9 cellular contexts compared by ENCODE assay signal in the genomic region with DNA sequence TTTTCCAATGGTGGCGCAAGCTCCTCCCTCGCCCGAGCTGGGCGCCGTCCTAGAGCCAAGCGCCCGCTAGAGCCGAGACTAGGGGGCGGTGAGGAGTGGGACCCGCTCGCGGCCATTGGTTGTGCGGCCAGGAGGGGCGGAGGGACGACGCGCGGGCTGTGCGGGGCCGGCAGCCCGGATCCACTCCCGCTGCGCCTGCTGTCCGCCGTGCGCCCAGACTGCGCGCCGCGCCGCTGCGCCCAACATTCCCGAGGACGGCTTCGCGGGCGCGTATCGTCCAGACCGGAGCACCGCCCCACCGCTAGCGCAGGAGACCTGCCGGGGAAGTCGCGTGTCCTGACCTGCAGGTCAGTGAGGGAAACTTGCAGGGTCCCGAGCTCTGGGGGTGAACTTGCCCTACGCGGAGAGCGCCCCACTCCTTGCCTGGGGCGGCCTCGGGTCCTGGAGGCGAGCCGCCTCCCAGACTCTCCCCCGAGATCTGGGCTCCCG. TPM values are rescaled to one million over a fixed set of nuclear protein-coding genes. Genes with fewer than 3 reads are reported as not detected.
DNase-seq lines count a peak whose midpoint lies in the region; ATAC-seq lines count a peak whose summit lies in the region.
"Had no signal": no experiment of that assay in that cellular context is flagged by ENCODE, and none has a peak within 500 bp of the region (broad histone marks: within the 10 kb centered on the region; RNA-seq: fewer than 3 reads in every experiment).

A gene (plus strand): TSS at position 183 of the 489 bp plus-strand sequence. CDS start 21,059 bp downstream, outside the sequence.

- peaks cover 12 to 35% of the 10 kb centered on the region in 2 donors for H3K27me3 Mint-ChIP-seq in CD8-positive, alpha-beta memory T cell

- no peak for ATAC-seq in GM21717 (IDR thresholded peaks at IDR 0.05; ENCODE audit: unreplicated experiment)

- peak within 1 kb of the TSS; percentile 74 for H3K56ac ChIP-seq in mesendoderm (ENCODE audit: low read length)

- peak within 1 kb of the TSS; percentile 21; the same call in 1 of the 2 replicates for H3K4me3 ChIP-seq in ACC112 (ENCODE audit: low read depth, low read length)
- H3K4me3 ChIP-seq in mesendoderm (ENCODE audit: low read length), result peak within 1 kb of the TSS; percentile 22
- H3K4me3 ChIP-seq in CD8-positive, alpha-beta memory T cell (ENCODE audit: low read length), result no peak within 1 kb of the TSS

- peak; percentile 47 for DNase-seq in NCI-H1092 treated with DMSO at 0.1 percent for 48 hours (lab: John Stamatoyannopoulos, UW)
- DNase-seq in dermis microvascular lymphatic vessel endothelial cell (ENCODE audit: low read depth in 2 of 2), result peak; percentile 5 to 37
- DNase-seq in mesendoderm, result peak; percentile 77
- no peak for DNase-seq in stimulated activated CD4-positive, alpha-beta T cell treated with anti-CD3 and anti-CD28 coated beads, Interleukin-12 subunit alpha, Interleukin-12 subunit beta, amount 100 ng/mL, for 4 hours
- no peak for DNase-seq in CD8-positive, alpha-beta memory T cell
- no peak for DNase-seq in mesenteric fat pad (ENCODE audit: low spot score)

- H3K9me3 ChIP-seq in CD8-positive, alpha-beta memory T cell (ENCODE audit: low read length), result no peaks in the 10 kb centered on the region

- no peak within 1 kb of the TSS for H2BK120ac ChIP-seq in mesendoderm (ENCODE audit: low read depth, low read length)

- POLR2A ChIA-PET in CD8-positive, alpha-beta memory T cell (lab: Charles Lee), result no interaction called here

- H3K4me2 ChIP-seq in mesendoderm (ENCODE audit: low read length), result peak within 1 kb of the TSS; percentile 60

- no CpG with 5 or more reads among the region's 56 CpGs for WGBS in mesendoderm (ENCODE audit: extremely low coverage, insufficient coverage, low lambda C conversion rate)

- CTCF ChIA-PET in CD8-positive, alpha-beta memory T cell (lab: Charles Lee), result no interaction called here

- no peak within 1 kb of the TSS for H2AFZ ChIP-seq in ACC112 (ENCODE audit: low read length, unreplicated experiment)

- no peak within 1 kb of the TSS for H2BK15ac ChIP-seq in mesendoderm (replicated peaks; ENCODE audit: low read depth)

- no peak within 1 kb of the TSS for H3K4ac ChIP-seq in mesendoderm (ENCODE audit: low read depth, low read length)

- no peak within 1 kb of the TSS for H2BK5ac ChIP-seq in mesendoderm (ENCODE audit: low read length)

- no peak within 1 kb of the TSS for H3K4me3 Mint-ChIP-seq in CD8-positive, alpha-beta memory T cell

- H2AK5ac ChIP-seq in mesendoderm (ENCODE audit: low read length), result no peak within 1 kb of the TSS

- H3K36me3 ChIP-seq in ACC112 (ENCODE audit: insufficient read depth, low read length) (no peaks in the 10 kb centered on the region), mesendoderm (ENCODE audit: control insufficient read depth, insufficient read depth, low read length) (no peaks in the 10 kb centered on the region)
- H3K36me3 ChIP-seq in CD8-positive, alpha-beta memory T cell (ENCODE audit: insufficient read depth, low read length), result no peaks in the 10 kb centered on the region

- H3K9me3 Mint-ChIP-seq in CD8-positive, alpha-beta memory T cell, result peaks cover 0 to 15% (median 6%) of the 10 kb centered on the region in 5 donors

- H3K79me1 ChIP-seq in mesendoderm (ENCODE audit: low read length), result no peaks in the 10 kb centered on the region

- H3K36me3 Mint-ChIP-seq in CD8-positive, alpha-beta memory T cell, result no peaks in the 10 kb centered on the region

- H3K4me1 Mint-ChIP-seq in CD8-positive, alpha-beta memory T cell, result no peaks in the 10 kb centered on the region

- H3K27me3 ChIP-seq in ACC112 (ENCODE audit: insufficient read depth, low read length) (peaks cover 77% of the 10 kb centered on the region), mesendoderm (ENCODE audit: insufficient read depth, low read length, poor library complexity) (peaks cover 18% of the 10 kb centered on the region)
- no peaks in the 10 kb centered on the region for H3K27me3 ChIP-seq in CD8-positive, alpha-beta memory T cell (ENCODE audit: insufficient read depth, low read length, poor library complexity, severe bottlenecking)

- no peak within 1 kb of the TSS for H3K27ac Mint-ChIP-seq in CD8-positive, alpha-beta memory T cell

- H4K5ac ChIP-seq in mesendoderm (ENCODE audit: low read length), result no peak within 1 kb of the TSS

- H3K4me1 ChIP-seq in ACC112 (ENCODE audit: control insufficient read depth, insufficient read depth, low read length, unreplicated experiment) (no peaks in the 10 kb centered on the region), mesendoderm (ENCODE audit: control insufficient read depth, low read depth, low read length) (peaks cover 2% of the 10 kb centered on the region)
- no peaks in the 10 kb centered on the region for H3K4me1 ChIP-seq in CD8-positive, alpha-beta memory T cell (ENCODE audit: insufficient read depth, low read length)

- H3K18ac ChIP-seq in mesendoderm (ENCODE audit: low read length), result no peak within 1 kb of the TSS

- H3K9ac ChIP-seq in mesendoderm (ENCODE audit: low read length), result peak within 1 kb of the TSS; percentile 56

- H3K27ac ChIP-seq in ACC112 (ENCODE audit: low read depth, low read length), result no peak within 1 kb of the TSS
- no peak within 1 kb of the TSS for H3K27ac ChIP-seq in mesendoderm (ENCODE audit: low read depth, low read length)
- no peak within 1 kb of the TSS for H3K27ac ChIP-seq in CD8-positive, alpha-beta memory T cell (ENCODE audit: low read depth, low read length)

- no peak within 1 kb of the TSS for H3K23ac ChIP-seq in mesendoderm (ENCODE audit: low read length)

- no peaks in the 10 kb centered on the region for H3K79me2 ChIP-seq in ACC112 (ENCODE audit: control insufficient read depth, insufficient read depth, low read length, unreplicated experiment)
- H3K79me2 ChIP-seq in mesendoderm (ENCODE audit: control insufficient read depth, insufficient read depth, low read length), result no peaks in the 10 kb centered on the region

- no peak within 1 kb of the TSS for H4K8ac ChIP-seq in mesendoderm (ENCODE audit: low read depth, low read length)

RNA-seq across cellular contexts. Expression of the gene that starts here (rescaled TPM):
- total RNA-seq in dermis microvascular lymphatic vessel endothelial cell, result under 0.01 TPM in 1 of 2 replicates, not detected in the other
- 0.80 TPM for polyA plus RNA-seq in mesendoderm (2013, experiment 1 of 2)
- polyA plus RNA-seq in mesendoderm (2013, experiment 2 of 2), result 0.77 TPM
- total RNA-seq in CD8-positive, alpha-beta memory T cell, result not detected
- polyA plus RNA-seq in CD8-positive, alpha-beta memory T cell, result not detected
- not detected for total RNA-seq in mesenteric fat pad
- total RNA-seq: liver had no signal
- polyA plus RNA-seq: liver had no signal

Comparison
In these comparisons a context has a peak if more than half of its experiments do, and no peak if none do; other contexts are left out.
1. Peak in DNase-seq in dermis microvascular lymphatic vessel endothelial cell; RNA of the gene not detected or under 1 TPM.
2. DNase-seq: peak in NCI-H1092 treated with DMSO at 0.1 percent for 48 hours (single experiment) and mesendoderm (single experiment); none in stimulated activated CD4-positive, alpha-beta T cell treated with anti-CD3 and anti-CD28 coated beads, Interleukin-12 subunit alpha, Interleukin-12 subunit beta, amount 100 ng/mL, for 4 hours (single experiment), CD8-positive, alpha-beta memory T cell (0 of 5) and mesenteric fat pad (single experiment).